ENCODE assay signal across 30 cellular contexts in genomic region chr5:179312557-179313235, GRCh38. TPM values are rescaled to one million over a fixed set of nuclear protein-coding genes. Genes with fewer than 3 reads are reported as not detected.
DNase-seq lines count a peak whose midpoint lies in the region; ATAC-seq and TF ChIP-seq lines count a peak whose summit lies in the region.
"Had no signal": no experiment of that assay in that cellular context is flagged by ENCODE, and none has a peak within 500 bp of the region (broad histone marks: within the 10 kb centered on the region; RNA-seq: fewer than 3 reads in every experiment).

No MANE protein-coding gene starts in this region.

- H2AK5ac ChIP-seq in IMR-90 (ENCODE audit: low read depth, low read length) = 0 out of 2 replicates have a peak overlapping the region, but pooled peaks have one; percentile 18

- H2BK5ac ChIP-seq in IMR-90 (ENCODE audit: low read depth, low read length, poor library complexity, severe bottlenecking) = no peak overlapping the region

- H3K36me3 ChIP-seq in IMR-90 (ENCODE audit: control insufficient read depth, insufficient read depth, low read length) (no peaks in the 10 kb centered on the region; the same call in 1 of the 2 replicates), PC-3 (ENCODE audit: low read depth, low read length) (no peaks in the 10 kb centered on the region)
- H3K36me3 ChIP-seq: brain microvascular endothelial cell, colonic mucosa had no signal

- H4K5ac ChIP-seq in IMR-90 (ENCODE audit: low read depth, low read length) = peak overlapping the region; percentile 35; the same call in 1 of the 2 replicates

- no peak overlapping the region for H3K4me3 ChIP-seq in IMR-90 (ENCODE audit: insufficient read depth, low read depth, low read length)
- H3K4me3 ChIP-seq in PC-3 (ENCODE audit: low read length) = no peak overlapping the region
- H3K4me3 ChIP-seq: colonic mucosa had no signal

- BruUV-seq in IMR-90 (replicated peaks; lab: Mats Ljungman, UMichigan) (no TSS peak), PC-3 (replicated peaks; lab: Mats Ljungman, UMichigan) (no TSS peak)

- peaks cover 3% of the 10 kb centered on the region for H3K9me3 ChIP-seq in IMR-90 (ENCODE audit: control insufficient read depth, insufficient read depth, low read length)
- no peaks in the 10 kb centered on the region for H3K9me3 ChIP-seq in PC-3 (ENCODE audit: low read length)
- H3K9me3 ChIP-seq: colonic mucosa had no signal

- H3K79me2 ChIP-seq in PC-3 (ENCODE audit: low read length) = no peaks in the 10 kb centered on the region

- H4K20me1 ChIP-seq in IMR-90 (ENCODE audit: insufficient read depth, low read length) = no peaks in the 10 kb centered on the region
- H4K20me1 ChIP-seq in PC-3 (ENCODE audit: low read length) = no peaks in the 10 kb centered on the region

- TF ChIP-seq POLR2A in IMR-90 (IDR thresholded peaks at IDR 0.05; ENCODE audit: low read depth, low read length) = no peak

- no peak overlapping the region for H3K56ac ChIP-seq in IMR-90 (ENCODE audit: extremely low read depth, insufficient read depth, low read length)

- H2BK15ac ChIP-seq in IMR-90 (ENCODE audit: low read depth, low read length) = no peak overlapping the region

- no peak overlapping the region for H2AFZ ChIP-seq in IMR-90 (replicated peaks; ENCODE audit: low read length, poor library complexity)
- no peak overlapping the region for H2AFZ ChIP-seq in PC-3 (ENCODE audit: low read length)

- ATAC-seq in IMR-90 (ENCODE audit: low read depth) (no peak), PC-3 (no peak)
- ATAC-seq: activated T-cell treated with anti-CD3 and anti-CD28 coated beads, Interleukin-2, amount 50 U/mL, for 4 hours; left lobe of liver; naive thymus-derived CD4-positive, alpha-beta T cell; SK-N-SH treated with all-trans-retinoic acid at 6 μM for 48 hours; stimulated activated effector memory CD8-positive, alpha-beta T cell treated with anti-CD3 and anti-CD28 coated beads, Interleukin-12 subunit alpha, Interleukin-12 subunit beta, amount 100 ng/mL, for 72 hours had no signal

- peak overlapping the region; percentile 45; the same call in 1 of the 2 replicates for H4K91ac ChIP-seq in IMR-90 (ENCODE audit: insufficient read depth, low read depth, low read length)

- TF ChIP-seq CTCF in IMR-90 (conservative IDR thresholded peaks at IDR 0.05; ENCODE audit: low read depth, low read length) (no peak), PC-3 (conservative IDR thresholded peaks at IDR 0.05; ENCODE audit: low read depth, low read length) (no peak)

- H3K9ac ChIP-seq in IMR-90 (ENCODE audit: low read depth, low read length) (no peak overlapping the region), PC-3 (ENCODE audit: low read length) (no peak overlapping the region)

- H3K4me2 ChIP-seq in IMR-90 (ENCODE audit: low read depth, low read length) (no peak overlapping the region), PC-3 (ENCODE audit: low read length) (no peak overlapping the region)

- no peaks in the 10 kb centered on the region for H3F3A ChIP-seq in PC-3 (ENCODE audit: low read length, unreplicated experiment)

- H2AK9ac ChIP-seq in IMR-90 (replicated peaks; ENCODE audit: low read depth, low read length, poor library complexity) = peak overlapping the region; percentile 76

- H3K4me1 ChIP-seq in IMR-90 (ENCODE audit: control insufficient read depth, insufficient read depth, low read length) (peaks cover 14% of the 10 kb centered on the region), PC-3 (ENCODE audit: insufficient read depth, low read length) (no peaks in the 10 kb centered on the region)
- H3K4me1 ChIP-seq: colonic mucosa had no signal

- H3K27me3 ChIP-seq in IMR-90 (ENCODE audit: control insufficient read depth, insufficient read depth, low read length) (no peaks in the 10 kb centered on the region), PC-3 (ENCODE audit: low read length) (0 out of 2 replicates have a peak, but pooled peaks cover 5% of the 10 kb centered on the region)
- H3K27me3 ChIP-seq: brain microvascular endothelial cell, colonic mucosa had no signal

- peaks cover 16% of the 10 kb centered on the region; the same call in 1 of the 2 replicates for H3K9me1 ChIP-seq in IMR-90 (ENCODE audit: insufficient read depth, low read length)

- H3K4ac ChIP-seq in IMR-90 (ENCODE audit: low read depth, low read length) = peak overlapping the region; percentile 61

- no peak overlapping the region for H3K14ac ChIP-seq in IMR-90 (replicated peaks; ENCODE audit: low read depth, low read length)

- CTCF ChIA-PET in IMR-90 (lab: Yijun Ruan, JAX) (no interaction called here), PC-3 (lab: Charles Lee) (no interaction called here)

- intact Hi-C loops in IMR-90 (cut with micrococcal nuclease) = no loop called here
- intact Hi-C loops in posterior vena cava (cut with DNase I) = no loop called here
- intact Hi-C loops in PC-3 (cut with micrococcal nuclease) = no loop called here

- H3K79me1 ChIP-seq in IMR-90 (ENCODE audit: low read depth in 1 of 2, low read length in 2 of 2) = peaks cover 9 to 63% of the 10 kb centered on the region in 2 experiments; a peak in 3 of 4 replicates

- 0 out of 4 replicates have a peak overlapping the region, but pooled peaks of 1 of the 2 experiments have one; percentile 42 for H4K8ac ChIP-seq in IMR-90 (ENCODE audit: low read depth in 2 of 2, low read length in 2 of 2)

- POLR2A ChIA-PET in IMR-90 (lab: Charles Lee; ENCODE audit: unreplicated experiment) (no interaction called here), PC-3 (lab: Charles Lee; ENCODE audit: unreplicated experiment) (no interaction called here)

- H3K23ac ChIP-seq in IMR-90 (ENCODE audit: low read depth, low read length) = no peak overlapping the region

- WGBS in IMR-90 (ENCODE audit: extremely low coverage in 2 of 2, insufficient read length in 1 of 2), 2 experiments = 93% methylated on average over 10 of the region's 17 CpGs; no CpG with 5 or more reads in 1 of the 2 experiments

- H2BK120ac ChIP-seq in IMR-90 (ENCODE audit: low read depth, low read length) = no peak overlapping the region

- TF ChIP-seq RAD21 in IMR-90 (IDR thresholded peaks at IDR 0.05; ENCODE audit: low read length) = no peak

- no peak overlapping the region; the same call in 1 of the 2 replicates for H3K27ac ChIP-seq in IMR-90 (ENCODE audit: insufficient read depth, low read length)
- no peak overlapping the region for H3K27ac ChIP-seq in PC-3 (ENCODE audit: low read length)
- H3K27ac ChIP-seq: brain microvascular endothelial cell, colonic mucosa, epithelial cell of prostate, RWPE1 had no signal

- DNase-seq in EH (ENCODE audit: low read depth) (peak; percentile 54), IMR-90 (peak; percentile 52), iris pigment epithelial cell (ENCODE audit: low read depth) (peak; percentile 32), posterior vena cava (ENCODE audit: low spot score) (peak; percentile 60), NCI-H1694 treated with DMSO at 0.1 percent for 48 hours (lab: John Stamatoyannopoulos, UW) (no peak), PC-3 (no peak), NCI-H146 treated with DMSO at 0.1 percent for 48 hours (lab: John Stamatoyannopoulos, UW; ENCODE audit: unreplicated experiment) (no peak)
- DNase-seq: activated naive CD4-positive, alpha-beta T cell treated with Interleukin-2 at 50 U/mL for 16 hours; activated T-cell treated with anti-CD3 and anti-CD28 coated beads, Interleukin-2, amount 50 U/mL, for 4 hours; brain microvascular endothelial cell; CD4-positive, CD25-positive, alpha-beta regulatory T cell; colonic mucosa; effector CD8-positive, alpha-beta T cell; KBM-7; naive thymus-derived CD4-positive, alpha-beta T cell; NCI-H1105 treated with DMSO at 0.1 percent for 48 hours; NCI-H2081 treated with DMSO at 0.1 percent for 48 hours; NCI-H446 treated with DMSO at 0.1 percent for 48 hours; retina; stimulated activated CD4-positive, alpha-beta T cell treated with anti-CD3 and anti-CD28 coated beads, Interleukin-12 subunit alpha, Interleukin-12 subunit beta, amount 100 ng/mL, for 4 hours; stimulated activated CD4-positive, alpha-beta T cell treated with anti-CD3 and anti-CD28 coated beads, Interleukin-4, amount 100 ng/mL, for 24 hours; T-helper 2 cell had no signal

- in situ Hi-C loops in IMR-90 (cut with MboI; ENCODE audit: low sequenced_read_pairs) = no loop called here

- no peaks in the 10 kb centered on the region for H3K9me2 ChIP-seq in PC-3 (replicated peaks; ENCODE audit: low read length)

- dilution Hi-C loops in IMR-90 (cut with HindIII; ENCODE audit: low sequenced_read_pairs, unreplicated experiment) = no loop called here

- H3K18ac ChIP-seq in IMR-90 (ENCODE audit: low read depth, low read length) = no peak overlapping the region

- no peak overlapping the region for H2BK20ac ChIP-seq in IMR-90 (ENCODE audit: low read depth, low read length)

TF ChIP-seq in IMR-90, 13 proteins besides CTCF, POLR2A, EP300 and RAD21 (continues in another document):
- TF ChIP-seq RCOR1 (IDR thresholded peaks at IDR 0.05; ENCODE audit: insufficient replicate concordance, low read length) (no peak), FOS (IDR thresholded peaks at IDR 0.05; ENCODE audit: low read depth, low read length) (no peak), BHLHE40 (IDR thresholded peaks at IDR 0.05; ENCODE audit: low read depth, low read length) (no peak), RFX5 (IDR thresholded peaks at IDR 0.05; ENCODE audit: low read depth, low read length) (no peak), MXI1 (IDR thresholded peaks at IDR 0.05; ENCODE audit: borderline replicate concordance, low read depth, low read length) (no peak), MAZ (IDR thresholded peaks at IDR 0.05; ENCODE audit: borderline replicate concordance, low read depth, low read length) (no peak), NFE2L2 (IDR thresholded peaks at IDR 0.05; ENCODE audit: low read depth, low read length) (no peak), ELK1 (IDR thresholded peaks at IDR 0.05; ENCODE audit: borderline replicate concordance, low read depth, low read length) (no peak), CHD1 (IDR thresholded peaks at IDR 0.05; ENCODE audit: low read depth, low read length) (no peak), MAFK (IDR thresholded peaks at IDR 0.05; ENCODE audit: low read depth, low read length) (no peak)

RNA-seq across cellular contexts. Expression of gene ADAMTS2, which starts 32.6 kb away (rescaled TPM):
- total RNA-seq in IMR-90 (2012; rRNA removed) (18.3 and 19.0 TPM in 2 replicates), posterior vena cava (10 to 100 TPM; 27.1 to 62.0 TPM), PC-3 (2014; rRNA removed) (not detected in 2 replicates)
- polyA plus RNA-seq in IMR-90 (2012; rRNA removed) = 58.8 and 68.2 TPM in 2 replicates
- polyA plus RNA-seq in IMR-90 (2012; cell fraction: cytosol; rRNA removed) = 45.1 and 77.2 TPM in 2 replicates
- polyA plus RNA-seq in IMR-90 (2012; cell fraction: nucleus; rRNA removed; ENCODE audit: low replicate concordance) = 77.0 and 118 TPM in 2 replicates
- total RNA-seq: activated CD8-positive, alpha-beta memory T cell treated with anti-CD3 and anti-CD28 coated beads for 36 hours; CD4-positive, CD25-positive, alpha-beta regulatory T cell; HT-29; MCF 10A; naive thymus-derived CD4-positive, alpha-beta T cell had no signal
- polyA plus RNA-seq: naive thymus-derived CD4-positive, alpha-beta T cell had no signal

Comparison
In these comparisons a context has a peak if more than half of its experiments do, and no peak if none do; other contexts are left out.
1. DNase-seq: peak in EH (single experiment), IMR-90 (single experiment), iris pigment epithelial cell (single experiment) and posterior vena cava (single experiment); none in NCI-H1694 treated with DMSO at 0.1 percent for 48 hours (single experiment), PC-3 (single experiment) and NCI-H146 treated with DMSO at 0.1 percent for 48 hours (single experiment).
2. RNA of gene ADAMTS2, which starts 32.6 kb away (total RNA-seq): 27.1 to 62.0 TPM in posterior vena cava and 18.3 to 19.0 TPM in IMR-90; not detected in PC-3; every median in the first group is over 10 times any median in the second.